In the genomic region with DNA sequence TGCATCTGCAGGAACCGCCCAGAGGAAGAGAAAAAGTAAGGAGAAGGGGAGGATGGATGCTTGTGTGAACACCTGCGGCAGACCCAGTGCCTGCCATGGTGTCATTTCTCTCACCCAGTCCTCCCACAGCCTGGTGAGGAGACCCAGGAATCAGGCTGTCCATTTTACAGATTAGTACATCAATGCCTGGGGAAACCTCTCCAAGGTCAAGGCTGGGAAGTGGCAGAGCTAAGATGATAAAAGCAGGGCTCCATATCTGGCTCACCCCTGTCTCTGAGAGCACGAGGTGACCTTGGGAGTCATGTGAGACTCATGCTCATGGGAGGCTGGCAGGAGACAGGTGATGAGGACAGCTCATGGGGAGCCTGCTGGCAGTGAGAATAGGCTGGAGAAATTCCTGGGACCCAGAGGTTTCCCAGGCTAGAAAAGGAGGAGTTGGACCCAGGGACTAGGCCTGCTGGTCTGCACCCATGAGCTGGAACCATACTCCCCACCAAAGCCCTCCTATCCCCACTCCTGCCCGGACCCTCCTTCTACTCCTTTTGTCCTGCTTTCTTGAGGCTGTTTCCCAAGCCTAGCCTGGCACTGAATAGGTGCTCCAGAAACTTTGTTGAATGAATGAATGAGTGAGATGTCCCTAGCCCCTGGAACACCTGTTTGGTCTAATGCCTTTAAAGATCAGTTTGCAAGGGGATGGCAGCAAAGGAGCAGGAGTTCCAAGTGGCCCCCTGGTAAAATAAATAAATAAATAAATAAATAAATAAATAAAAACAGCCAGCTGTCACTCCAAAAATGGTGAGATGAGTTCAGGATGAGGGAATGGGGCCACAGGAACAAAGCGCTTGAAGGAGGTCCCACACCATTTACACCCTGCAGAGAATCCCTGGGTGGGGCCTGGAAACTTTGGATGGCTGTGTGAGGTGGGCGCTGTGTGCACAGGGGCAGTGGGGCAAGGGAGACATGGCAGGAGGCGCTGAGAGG, we compare ENCODE assay signal across 1 cellular context.
TF ChIP-seq lines count a peak whose summit lies in the region.

No MANE protein-coding gene starts in this region.

TF ChIP-seq in K562, 482 proteins besides CTCF, POLR2A, EP300 and RAD21:
- TF ChIP-seq, protein P1, sequence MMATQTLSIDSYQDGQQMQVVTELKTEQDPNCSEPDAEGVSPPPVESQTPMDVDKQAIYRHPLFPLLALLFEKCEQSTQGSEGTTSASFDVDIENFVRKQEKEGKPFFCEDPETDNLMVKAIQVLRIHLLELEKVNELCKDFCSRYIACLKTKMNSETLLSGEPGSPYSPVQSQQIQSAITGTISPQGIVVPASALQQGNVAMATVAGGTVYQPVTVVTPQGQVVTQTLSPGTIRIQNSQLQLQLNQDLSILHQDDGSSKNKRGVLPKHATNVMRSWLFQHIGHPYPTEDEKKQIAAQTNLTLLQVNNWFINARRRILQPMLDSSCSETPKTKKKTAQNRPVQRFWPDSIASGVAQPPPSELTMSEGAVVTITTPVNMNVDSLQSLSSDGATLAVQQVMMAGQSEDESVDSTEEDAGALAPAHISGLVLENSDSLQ (IDR thresholded peaks at IDR 0.05): 0 out of 2 replicates have a peak, but pooled peaks have one; percentile 16
- TF ChIP-seq HSF4 (CRISPR knock-in tag; IDR thresholded peaks at IDR 0.05; ENCODE audit: borderline replicate concordance) (no peak), ESRRA (IDR thresholded peaks at IDR 0.05; ENCODE audit: borderline replicate concordance, low read depth) (peak; percentile 85), ZNF444 (CRISPR knock-in tag; IDR thresholded peaks at IDR 0.05) (no peak)
